In the genomic region with DNA sequence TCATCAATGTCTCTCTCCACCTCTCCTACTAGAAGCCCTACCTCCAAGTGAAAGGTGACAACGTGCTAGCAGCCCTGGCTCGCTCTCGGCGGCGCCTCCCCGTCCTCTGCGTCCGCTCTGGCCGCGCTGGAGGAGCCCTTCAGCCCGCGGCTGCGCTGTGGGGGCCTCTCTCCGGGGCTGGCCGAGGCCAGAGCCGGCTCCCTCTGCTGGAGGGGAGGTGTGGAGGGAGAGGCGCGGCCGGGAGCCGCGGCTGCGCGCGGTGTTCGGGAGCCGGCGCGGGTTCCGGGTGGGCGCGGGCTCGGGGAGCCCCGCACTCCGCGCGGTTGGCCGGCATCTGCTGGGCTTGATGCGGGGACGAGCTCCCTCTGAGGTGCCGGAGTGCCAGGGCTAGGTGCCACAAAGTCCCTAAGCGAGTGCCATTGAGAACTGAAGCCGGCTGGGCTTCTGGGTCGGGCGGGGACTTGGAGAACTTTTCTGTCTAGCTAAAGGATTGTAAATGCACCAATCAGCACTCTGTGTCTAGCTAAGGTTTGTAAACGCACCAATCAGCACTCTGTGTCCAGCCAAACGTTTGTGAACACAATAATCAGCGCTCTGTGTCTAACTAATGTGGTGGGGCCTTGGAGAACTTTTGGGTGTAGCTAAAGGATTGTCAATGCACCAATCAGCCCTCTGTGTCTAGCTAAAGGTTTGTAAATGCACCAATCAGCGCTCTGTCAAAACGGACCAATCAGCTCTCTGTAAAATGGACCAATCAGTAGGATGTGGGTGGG, we compare ENCODE assay signal across 10 cellular contexts.
DNase-seq lines count a peak whose midpoint lies in the region; ATAC-seq and TF ChIP-seq lines count a peak whose summit lies in the region.
"Had no signal": no experiment of that assay in that cellular context is flagged by ENCODE, and none has a peak within 500 bp of the region (broad histone marks: within the 10 kb centered on the region; RNA-seq: fewer than 3 reads in every experiment).

No MANE protein-coding gene starts in this region.

- no peaks in the 10 kb centered on the region for H3K36me3 ChIP-seq in thyroid gland

- H3K27me3 Mint-ChIP-seq in activated naive CD4-positive, alpha-beta T cell treated with anti-CD3 and anti-CD28 coated beads, Interleukin-2, amount 10 ng/mL, durations not matched to agents 7 days and 5 days = no peaks in the 10 kb centered on the region

- H3K36me3 Mint-ChIP-seq in activated naive CD4-positive, alpha-beta T cell treated with anti-CD3 and anti-CD28 coated beads, Interleukin-2, amount 10 ng/mL, durations not matched to agents 7 days and 5 days = no peaks in the 10 kb centered on the region

- peak overlapping the region; percentile 21 for H3K4me3 Mint-ChIP-seq in activated naive CD4-positive, alpha-beta T cell treated with anti-CD3 and anti-CD28 coated beads, Interleukin-2, amount 10 ng/mL, durations not matched to agents 7 days and 5 days

- intact Hi-C loops in left cardiac atrium (cut with DNase I) (no loop called here), thyroid gland (cut with DNase I) (no loop called here)

- peaks cover 7% of the 10 kb centered on the region for H3K9me3 Mint-ChIP-seq in activated naive CD4-positive, alpha-beta T cell treated with anti-CD3 and anti-CD28 coated beads, Interleukin-2, amount 10 ng/mL, durations not matched to agents 7 days and 5 days
- H3K9me3 Mint-ChIP-seq: activated T-helper 2 cell treated with anti-CD3 and anti-CD28 coated beads, Interferon-gamma antibody, Interleukin-2, Interleukin-4, amounts not matched to agents 10 μg/mL and 5 μg/mL and 100 μg/mL, durations not matched to agents 14 hours and 24 hours and 36 hours had no signal

- no peak overlapping the region for H3K27ac Mint-ChIP-seq in activated naive CD4-positive, alpha-beta T cell treated with anti-CD3 and anti-CD28 coated beads, Interleukin-2, amount 10 ng/mL, durations not matched to agents 7 days and 5 days
- H3K27ac Mint-ChIP-seq: activated T-helper 2 cell treated with anti-CD3 and anti-CD28 coated beads, Interferon-gamma antibody, Interleukin-2, Interleukin-4, amounts not matched to agents 10 μg/mL and 5 μg/mL and 100 μg/mL, durations not matched to agents 14 hours and 24 hours and 36 hours had no signal

- H3K4me1 ChIP-seq in thyroid gland = no peaks in the 10 kb centered on the region

- peak in 1 of 2 donors; percentile 58 for TF ChIP-seq POLR2A in thyroid gland (IDR thresholded peaks at IDR 0.05)

- peak in 2 of 6 experiments; percentile 25 to 51 for TF ChIP-seq CTCF in thyroid gland (IDR thresholded peaks at IDR 0.05)

- CTCF ChIA-PET in activated naive CD4-positive, alpha-beta T cell treated with anti-CD3 and anti-CD28 coated beads, Interleukin-2, amount 10 ng/mL, durations not matched to agents 7 days and 5 days (lab: Charles Lee) = interaction anchor here (1.5 kb wide), 1 partner anchor 23 kb away, joined by 4 read pairs; no protein-coding TSS in a partner anchor

- ATAC-seq in SK-N-SH treated with all-trans-retinoic acid at 6 μM for 48 hours = peak; percentile 97
- peak; percentile 61 to 79 for ATAC-seq in left cardiac atrium
- ATAC-seq in GM21528 (IDR thresholded peaks at IDR 0.05; ENCODE audit: low FRiP score, unreplicated experiment) = no peak

- H3K9me3 ChIP-seq in thyroid gland = no peaks in the 10 kb centered on the region

- 47 to 76% methylated on average over 24 to 46 of the region's 49 CpGs for WGBS in thyroid gland, 2 donors

- no peak overlapping the region for H3K4me3 ChIP-seq in thyroid gland (replicated peaks in 1 of 3)
- H3K4me3 ChIP-seq: PC-9 had no signal

- H3K27me3 ChIP-seq in thyroid gland = no peaks in the 10 kb centered on the region

- DNase-seq in activated naive CD4-positive, alpha-beta T cell treated with anti-CD3 and anti-CD28 coated beads, Interleukin-2, amount 10 ng/mL, durations not matched to agents 7 days and 5 days = no peak
- no peak for DNase-seq in activated naive CD4-positive, alpha-beta T cell (lab: John Stamatoyannopoulos, UW)
- DNase-seq in left cardiac atrium (peak; percentile 37), thyroid gland (peak; percentile 47 to 59), DMS79 treated with DMSO at 0.1 percent for 48 hours (lab: John Stamatoyannopoulos, UW) (no peak)
- DNase-seq in stimulated activated CD4-positive, alpha-beta T cell treated with anti-CD3 and anti-CD28 coated beads, Interleukin-4, amount 100 ng/mL, for 4 hours = no peak
- DNase-seq: PC-9 had no signal

- H3K4me1 Mint-ChIP-seq in activated naive CD4-positive, alpha-beta T cell treated with anti-CD3 and anti-CD28 coated beads, Interleukin-2, amount 10 ng/mL, durations not matched to agents 7 days and 5 days = no peaks in the 10 kb centered on the region

- no peak overlapping the region for H3K27ac ChIP-seq in thyroid gland
- H3K27ac ChIP-seq: PC-9 had no signal

TF ChIP-seq in SK-N-SH treated with all-trans-retinoic acid at 6 μM for 48 hours, 23 proteins besides CTCF, POLR2A, EP300 and RAD21 (continues in another document):
- no peak for TF ChIP-seq CSDC2 (CRISPR knock-in tag; IDR thresholded peaks at IDR 0.05)
- TF ChIP-seq, protein P1, sequence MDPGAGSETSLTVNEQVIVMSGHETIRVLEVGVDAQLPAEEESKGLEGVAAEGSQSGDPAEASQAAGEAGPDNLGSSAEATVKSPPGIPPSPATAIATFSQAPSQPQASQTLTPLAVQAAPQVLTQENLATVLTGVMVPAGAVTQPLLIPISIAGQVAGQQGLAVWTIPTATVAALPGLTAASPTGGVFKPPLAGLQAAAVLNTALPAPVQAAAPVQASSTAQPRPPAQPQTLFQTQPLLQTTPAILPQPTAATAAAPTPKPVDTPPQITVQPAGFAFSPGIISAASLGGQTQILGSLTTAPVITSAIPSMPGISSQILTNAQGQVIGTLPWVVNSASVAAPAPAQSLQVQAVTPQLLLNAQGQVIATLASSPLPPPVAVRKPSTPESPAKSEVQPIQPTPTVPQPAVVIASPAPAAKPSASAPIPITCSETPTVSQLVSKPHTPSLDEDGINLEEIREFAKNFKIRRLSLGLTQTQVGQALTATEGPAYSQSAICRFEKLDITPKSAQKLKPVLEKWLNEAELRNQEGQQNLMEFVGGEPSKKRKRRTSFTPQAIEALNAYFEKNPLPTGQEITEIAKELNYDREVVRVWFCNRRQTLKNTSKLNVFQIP (CRISPR knock-in tag; IDR thresholded peaks at IDR 0.05; ENCODE audit: borderline replicate concordance, low read depth) = no peak
- no peak for TF ChIP-seq ISL1 (CRISPR knock-in tag; IDR thresholded peaks at IDR 0.05)
- TF ChIP-seq ESRRG (CRISPR knock-in tag; IDR thresholded peaks at IDR 0.05) = no peak
- TF ChIP-seq, protein P2, sequence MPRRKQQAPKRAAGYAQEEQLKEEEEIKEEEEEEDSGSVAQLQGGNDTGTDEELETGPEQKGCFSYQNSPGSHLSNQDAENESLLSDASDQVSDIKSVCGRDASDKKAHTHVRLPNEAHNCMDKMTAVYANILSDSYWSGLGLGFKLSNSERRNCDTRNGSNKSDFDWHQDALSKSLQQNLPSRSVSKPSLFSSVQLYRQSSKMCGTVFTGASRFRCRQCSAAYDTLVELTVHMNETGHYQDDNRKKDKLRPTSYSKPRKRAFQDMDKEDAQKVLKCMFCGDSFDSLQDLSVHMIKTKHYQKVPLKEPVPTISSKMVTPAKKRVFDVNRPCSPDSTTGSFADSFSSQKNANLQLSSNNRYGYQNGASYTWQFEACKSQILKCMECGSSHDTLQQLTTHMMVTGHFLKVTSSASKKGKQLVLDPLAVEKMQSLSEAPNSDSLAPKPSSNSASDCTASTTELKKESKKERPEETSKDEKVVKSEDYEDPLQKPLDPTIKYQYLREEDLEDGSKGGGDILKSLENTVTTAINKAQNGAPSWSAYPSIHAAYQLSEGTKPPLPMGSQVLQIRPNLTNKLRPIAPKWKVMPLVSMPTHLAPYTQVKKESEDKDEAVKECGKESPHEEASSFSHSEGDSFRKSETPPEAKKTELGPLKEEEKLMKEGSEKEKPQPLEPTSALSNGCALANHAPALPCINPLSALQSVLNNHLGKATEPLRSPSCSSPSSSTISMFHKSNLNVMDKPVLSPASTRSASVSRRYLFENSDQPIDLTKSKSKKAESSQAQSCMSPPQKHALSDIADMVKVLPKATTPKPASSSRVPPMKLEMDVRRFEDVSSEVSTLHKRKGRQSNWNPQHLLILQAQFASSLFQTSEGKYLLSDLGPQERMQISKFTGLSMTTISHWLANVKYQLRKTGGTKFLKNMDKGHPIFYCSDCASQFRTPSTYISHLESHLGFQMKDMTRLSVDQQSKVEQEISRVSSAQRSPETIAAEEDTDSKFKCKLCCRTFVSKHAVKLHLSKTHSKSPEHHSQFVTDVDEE (CRISPR knock-in tag; IDR thresholded peaks at IDR 0.05) = no peak
- no peak for TF ChIP-seq TCF4 (CRISPR knock-in tag; IDR thresholded peaks at IDR 0.05; ENCODE audit: borderline replicate concordance)
- TF ChIP-seq GLIS3 (CRISPR knock-in tag; IDR thresholded peaks at IDR 0.05) = no peak
- no peak for TF ChIP-seq SNAI2 (CRISPR knock-in tag; IDR thresholded peaks at IDR 0.05)
- TF ChIP-seq ARNTL (CRISPR knock-in tag; IDR thresholded peaks at IDR 0.05; ENCODE audit: borderline replicate concordance, low read depth) = no peak
- no peak for TF ChIP-seq OSR1 (CRISPR knock-in tag; IDR thresholded peaks at IDR 0.05)
- TF ChIP-seq ZC3H10 (CRISPR knock-in tag; IDR thresholded peaks at IDR 0.05) = no peak
- TF ChIP-seq ZFP30 (CRISPR knock-in tag; IDR thresholded peaks at IDR 0.05) = no peak
- TF ChIP-seq, protein P3, sequence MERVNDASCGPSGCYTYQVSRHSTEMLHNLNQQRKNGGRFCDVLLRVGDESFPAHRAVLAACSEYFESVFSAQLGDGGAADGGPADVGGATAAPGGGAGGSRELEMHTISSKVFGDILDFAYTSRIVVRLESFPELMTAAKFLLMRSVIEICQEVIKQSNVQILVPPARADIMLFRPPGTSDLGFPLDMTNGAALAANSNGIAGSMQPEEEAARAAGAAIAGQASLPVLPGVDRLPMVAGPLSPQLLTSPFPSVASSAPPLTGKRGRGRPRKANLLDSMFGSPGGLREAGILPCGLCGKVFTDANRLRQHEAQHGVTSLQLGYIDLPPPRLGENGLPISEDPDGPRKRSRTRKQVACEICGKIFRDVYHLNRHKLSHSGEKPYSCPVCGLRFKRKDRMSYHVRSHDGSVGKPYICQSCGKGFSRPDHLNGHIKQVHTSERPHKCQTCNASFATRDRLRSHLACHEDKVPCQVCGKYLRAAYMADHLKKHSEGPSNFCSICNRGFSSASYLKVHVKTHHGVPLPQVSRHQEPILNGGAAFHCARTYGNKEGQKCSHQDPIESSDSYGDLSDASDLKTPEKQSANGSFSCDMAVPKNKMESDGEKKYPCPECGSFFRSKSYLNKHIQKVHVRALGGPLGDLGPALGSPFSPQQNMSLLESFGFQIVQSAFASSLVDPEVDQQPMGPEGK (CRISPR knock-in tag; IDR thresholded peaks at IDR 0.05; ENCODE audit: borderline replicate concordance) = no peak

Comparison
In these comparisons a context has a peak if more than half of its experiments do, and no peak if none do; other contexts are left out.
1. DNase-seq: peak in left cardiac atrium (single experiment) and thyroid gland (2 of 2); none in activated naive CD4-positive, alpha-beta T cell treated with anti-CD3 and anti-CD28 coated beads, Interleukin-2, amount 10 ng/mL, durations not matched to agents 7 days and 5 days (single experiment), activated naive CD4-positive, alpha-beta T cell (0 of 4), DMS79 treated with DMSO at 0.1 percent for 48 hours (single experiment) and stimulated activated CD4-positive, alpha-beta T cell treated with anti-CD3 and anti-CD28 coated beads, Interleukin-4, amount 100 ng/mL, for 4 hours (0 of 2).